ENCODE assay signal across 8 cellular contexts in the genomic region with DNA sequence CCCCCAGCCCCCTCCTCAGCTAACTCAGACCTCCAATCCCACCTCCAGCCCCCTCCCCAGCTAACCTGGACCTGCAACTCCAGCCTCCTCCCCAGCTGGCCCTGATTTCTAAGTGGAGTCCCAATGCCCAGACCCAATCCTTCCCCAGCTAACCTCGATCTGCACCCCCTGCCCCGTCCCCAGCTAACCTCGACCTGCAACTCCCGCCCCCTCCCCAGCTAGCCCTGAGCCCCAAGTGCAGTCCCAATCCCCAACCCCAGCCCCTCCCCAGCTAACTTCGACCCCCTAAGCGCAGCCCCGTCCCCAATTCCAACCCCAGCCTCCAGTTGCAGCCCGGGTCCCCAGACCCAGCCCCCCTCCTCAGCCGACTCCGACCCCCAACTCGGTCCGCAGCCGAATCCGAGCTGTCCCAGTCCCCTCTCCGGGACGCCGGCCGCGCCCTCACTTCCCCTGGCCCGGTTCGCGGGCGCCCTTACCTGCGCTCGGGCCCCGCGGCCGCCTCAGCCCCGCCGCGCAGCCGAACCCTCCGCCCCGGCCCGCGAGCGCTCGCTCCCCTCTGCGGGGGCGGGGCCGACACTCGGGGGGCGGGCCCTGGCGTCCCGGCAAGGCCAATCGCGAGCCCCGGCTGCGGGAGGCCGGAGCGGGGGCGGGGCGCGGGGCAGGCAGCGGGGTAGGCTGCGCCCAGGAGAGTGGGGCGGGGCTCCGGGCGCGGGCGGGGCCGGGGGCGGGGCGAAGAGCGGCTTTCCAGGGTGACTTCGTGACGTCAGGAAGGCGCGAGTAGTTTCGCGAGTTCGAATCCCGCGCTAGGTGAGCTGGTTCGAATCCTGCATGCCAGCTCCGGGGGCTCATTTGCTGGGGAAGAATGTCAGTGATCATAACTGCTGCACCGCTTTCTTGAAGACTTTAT.
DNase-seq lines count a peak whose midpoint lies in the region; ATAC-seq and TF ChIP-seq lines count a peak whose summit lies in the region.

A gene (minus strand): TSS at position 525 of the 907 bp plus-strand sequence. CDS start 182,006 bp downstream, outside the sequence.

- no peak within 1 kb of the TSS for H3K27ac ChIP-seq in RWPE1

- H3K27me3 Mint-ChIP-seq in nephron progenitor cell (ENCODE audit: low read depth, poor library complexity): peaks cover 80% of the 10 kb centered on the region

- peak; percentile 77 for ATAC-seq in HG03565 (IDR thresholded peaks at IDR 0.05; ENCODE audit: unreplicated experiment)

- no peak within 1 kb of the TSS for H3K27ac Mint-ChIP-seq in nephron progenitor cell

- TF ChIP-seq POLR2A in GM19099 (IDR thresholded peaks at IDR 0.05; ENCODE audit: extremely low read depth, insufficient read length, low read depth): peak; percentile 79

- POLR2A ChIA-PET in RWPE1 (lab: Yijun Ruan, JAX; ENCODE audit: low non-redundant PET): interaction anchor here (1.3 kb wide), 1 partner anchor 21 kb away, joined by 4 read pairs; no protein-coding TSS in a partner anchor

- H3K4me1 Mint-ChIP-seq in nephron progenitor cell: peaks cover 36% of the 10 kb centered on the region

- CTCF ChIA-PET in RWPE1 (lab: Yijun Ruan, JAX): interaction anchor here (0.6 to 1.2 kb wide), 4 partner anchors 23 to 123 kb away, joined by 3 to 5 read pairs (median 4); no protein-coding TSS in a partner anchor

- H3K4me3 Mint-ChIP-seq in nephron progenitor cell: peak within 1 kb of the TSS; percentile 88

- peak within 1 kb of the TSS; percentile 48 for H3K4me3 ChIP-seq in AG10803 (ENCODE audit: low read length)

- no peaks in the 10 kb centered on the region for H3K9me3 Mint-ChIP-seq in nephron progenitor cell

- no peak for TF ChIP-seq CTCF in AG10803 (conservative IDR thresholded peaks at IDR 0.05; ENCODE audit: low read length)
- TF ChIP-seq CTCF in RWPE1 (conservative IDR thresholded peaks at IDR 0.05; ENCODE audit: low read depth): no peak
- TF ChIP-seq CTCF in nephron progenitor cell (IDR thresholded peaks at IDR 0.05): no peak

- no peaks in the 10 kb centered on the region for H3K36me3 Mint-ChIP-seq in nephron progenitor cell (ENCODE audit: low read depth)

- DNase-seq in AG10803 (ENCODE audit: low read depth) (peak; percentile 75), RWPE1 (ENCODE audit: low spot score) (peak; percentile 98), activated gamma-delta T cell (lab: John Stamatoyannopoulos, UW) (peak; percentile 93), fibroblast of the conjunctiva (ENCODE audit: low read depth) (peak; percentile 63), nephron progenitor cell (peak; percentile 99)
- peak; percentile 89 to 97 (median 96) for DNase-seq in stimulated activated naive CD4-positive, alpha-beta T cell (lab: John Stamatoyannopoulos, UW)
